ENCODE assay signal across 22 cellular contexts in the genomic region with DNA sequence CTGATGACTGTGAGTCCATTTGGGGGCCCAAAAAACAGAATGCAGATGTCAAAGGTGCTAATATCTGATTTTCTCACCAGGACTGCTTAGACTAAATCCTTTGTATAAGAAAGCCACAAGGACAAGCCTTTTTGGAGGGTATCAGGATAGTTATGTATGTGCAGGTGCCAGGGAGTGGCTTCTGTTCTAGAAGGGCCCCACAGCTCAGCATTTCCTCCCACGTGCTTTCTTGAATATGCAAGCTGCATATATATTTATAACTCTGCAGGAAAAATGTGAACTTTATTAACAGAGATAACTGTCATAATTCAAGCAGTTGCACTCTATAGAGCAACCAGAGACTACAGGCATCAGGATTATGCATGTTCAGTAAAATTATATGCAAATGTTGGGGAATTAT.
"Had no signal": no experiment of that assay in that cellular context is flagged by ENCODE, and none has a peak within 500 bp of the region (broad histone marks: within the 10 kb centered on the region; RNA-seq: fewer than 3 reads in every experiment).

No MANE protein-coding gene starts in this region.

- H3K9ac ChIP-seq: KMS-11 had no signal

- H3K4me3 ChIP-seq: cardiac muscle cell, MG63 had no signal

- DNase-seq: activated CD4-positive, alpha-beta memory T cell treated with anti-CD3 and anti-CD28 coated beads for 36 hours; activated CD4-positive, alpha-beta T cell treated with anti-CD3 and anti-CD28 coated beads, Interleukin-2, amount 10 ng/mL, durations not matched to agents 7 days and 5 days; activated CD4-positive, CD25-positive, alpha-beta regulatory T cell; activated gamma-delta T cell; activated naive CD4-positive, alpha-beta T cell treated with anti-CD3 and anti-CD28 coated beads, Interleukin-2, amount 10 ng/mL, durations not matched to agents 7 days and 5 days; activated naive CD8-positive, alpha-beta T cell treated with anti-CD3 and anti-CD28 coated beads for 36 hours; activated T-cell treated with anti-CD3 and anti-CD28 coated beads for 4 hours; activated T-cell treated with anti-CD3 and anti-CD28 coated beads, Interleukin-2, amount 50 U/mL, for 48 hours; cerebellar nuclear complex; NCI-H1930; NCI-H2171; NCI-H2227 treated with DMSO at 0.1 percent for 48 hours; NCI-H446 treated with DMSO at 0.1 percent for 48 hours; NCI-H524 treated with DMSO at 0.1 percent for 48 hours; SIG-M5; T-helper 17 cell; T-helper 9 cell had no signal

- ATAC-seq: activated T-helper 17 cell treated with anti-CD3 and anti-CD28 coated beads, Interleukin-2, amount 50 U/mL, for 72 hours; T-helper 17 cell had no signal

- H3K4me2 ChIP-seq: KMS-11 had no signal

- H3K36me3 ChIP-seq: brain microvascular endothelial cell, cardiac muscle cell, MG63 had no signal

- H3K27ac ChIP-seq: brain microvascular endothelial cell, cardiac muscle cell, KMS-11 had no signal

- H3K27me3 ChIP-seq: brain microvascular endothelial cell, cardiac muscle cell, MG63 had no signal
